Comparison of ENCODE assay signal across 8 cellular contexts in genomic region chr11:101860694-101861371, GRCh38. TPM values are rescaled to one million over a fixed set of nuclear protein-coding genes. Genes with fewer than 3 reads are reported as not detected.
A peak's percentile ranks its signal among the peaks of the same experiment; 100 is the strongest.
DNase-seq lines count a peak whose midpoint lies in the region; ATAC-seq and TF ChIP-seq lines count a peak whose summit lies in the region.

No MANE protein-coding gene starts in this region.

- H3K36me3 Mint-ChIP-seq in osteocyte (ENCODE audit: unreplicated experiment), result no peaks in the 10 kb centered on the region

- no peak overlapping the region for H3K27ac Mint-ChIP-seq in osteocyte (ENCODE audit: unreplicated experiment)

- H3K4me1 Mint-ChIP-seq in osteocyte (ENCODE audit: unreplicated experiment), result peaks cover 20% of the 10 kb centered on the region

- H3K9me3 Mint-ChIP-seq in osteocyte (ENCODE audit: unreplicated experiment), result peaks cover 4% of the 10 kb centered on the region

- TF ChIP-seq CTCF in osteocyte (IDR thresholded peaks at IDR 0.05), result peak; percentile 86

- ATAC-seq in GM18907 (IDR thresholded peaks at IDR 0.05; ENCODE audit: unreplicated experiment) (peak; percentile 95), HG03066 (IDR thresholded peaks at IDR 0.05; ENCODE audit: low read depth, unreplicated experiment) (peak; percentile 90)

- DNase-seq in COLO829 (ENCODE audit: low spot score) (peak; percentile 74), NCI-H2196 treated with DMSO at 0.1 percent for 48 hours (lab: John Stamatoyannopoulos, UW; ENCODE audit: unreplicated experiment) (peak; percentile 32), foreskin melanocyte (peak; percentile 29), osteocyte (ENCODE audit: extremely low spot score, unreplicated experiment) (no peak), NCI-H774 (lab: John Stamatoyannopoulos, UW) (no peak)
- peak; percentile 17 for DNase-seq in activated T-cell treated with anti-CD3 and anti-CD28 coated beads, Interleukin-2, amount 50 U/mL, for 1 hour

- H3K4me3 Mint-ChIP-seq in osteocyte (ENCODE audit: unreplicated experiment), result no peak overlapping the region

- no peaks in the 10 kb centered on the region for H3K27me3 Mint-ChIP-seq in osteocyte (ENCODE audit: unreplicated experiment)

RNA-seq across cellular contexts. Expression of gene CEP126, which starts 54.0 kb away (rescaled TPM):
- 8.9 and 9.6 TPM in 2 replicates for total RNA-seq in osteocyte

RNA-seq across cellular contexts. Expression of gene ANGPTL5, which starts 55.5 kb away (rescaled TPM):
- 2.4 and 2.9 TPM in 2 replicates for total RNA-seq in osteocyte

Comparison
In these comparisons a context has a peak if more than half of its experiments do, and no peak if none do; other contexts are left out.
1. DNase-seq: peak in COLO829 (single experiment), NCI-H2196 treated with DMSO at 0.1 percent for 48 hours (single experiment), activated T-cell treated with anti-CD3 and anti-CD28 coated beads, Interleukin-2, amount 50 U/mL, for 1 hour (single experiment) and foreskin melanocyte (single experiment); none in osteocyte (single experiment) and NCI-H774 (single experiment).